2 cellular contexts compared by ENCODE assay signal in the genomic region with DNA sequence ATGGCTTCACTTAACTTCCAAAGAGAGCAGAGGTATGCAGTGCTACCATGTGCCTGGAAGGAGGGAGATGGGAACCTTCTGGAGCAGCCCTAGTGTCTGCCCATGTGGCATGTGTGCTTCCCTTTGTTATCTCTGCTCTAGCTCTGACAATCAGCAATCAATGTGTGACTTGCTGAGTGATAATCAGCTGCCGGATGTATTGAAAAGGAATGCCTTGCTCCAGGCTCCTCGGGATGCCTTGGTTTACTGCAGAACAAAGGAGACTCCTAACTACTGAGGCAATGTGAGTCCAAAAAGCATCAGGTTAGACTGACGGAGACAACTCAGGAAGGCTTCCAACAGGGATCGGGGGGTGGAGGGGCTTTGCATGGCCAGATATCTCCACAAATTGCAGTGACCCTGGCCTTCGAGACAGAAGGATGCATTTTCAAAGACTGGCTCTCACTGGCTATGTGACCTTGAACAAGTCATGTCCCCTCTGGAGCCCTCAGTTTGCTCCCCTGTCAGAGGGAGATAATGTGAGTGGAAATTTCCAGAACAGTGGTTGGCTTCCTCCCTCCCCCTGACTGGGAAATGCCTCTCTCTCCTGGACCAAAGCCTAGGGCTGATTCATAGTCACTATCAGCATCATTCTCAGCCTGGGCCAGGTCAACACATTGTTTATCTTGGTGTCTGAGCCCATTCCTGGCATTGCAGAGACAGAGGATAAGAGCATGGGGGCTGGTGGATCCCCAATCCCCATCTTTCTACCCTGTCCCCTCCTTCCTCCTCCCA.
TF ChIP-seq lines count a peak whose summit lies in the region.

No MANE protein-coding gene starts in this region.

TF ChIP-seq in IMR-90, 13 proteins besides CTCF, POLR2A, EP300 and RAD21:
- TF ChIP-seq, protein P1, sequence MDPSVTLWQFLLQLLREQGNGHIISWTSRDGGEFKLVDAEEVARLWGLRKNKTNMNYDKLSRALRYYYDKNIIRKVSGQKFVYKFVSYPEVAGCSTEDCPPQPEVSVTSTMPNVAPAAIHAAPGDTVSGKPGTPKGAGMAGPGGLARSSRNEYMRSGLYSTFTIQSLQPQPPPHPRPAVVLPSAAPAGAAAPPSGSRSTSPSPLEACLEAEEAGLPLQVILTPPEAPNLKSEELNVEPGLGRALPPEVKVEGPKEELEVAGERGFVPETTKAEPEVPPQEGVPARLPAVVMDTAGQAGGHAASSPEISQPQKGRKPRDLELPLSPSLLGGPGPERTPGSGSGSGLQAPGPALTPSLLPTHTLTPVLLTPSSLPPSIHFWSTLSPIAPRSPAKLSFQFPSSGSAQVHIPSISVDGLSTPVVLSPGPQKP (IDR thresholded peaks at IDR 0.05; ENCODE audit: borderline replicate concordance, low read depth, low read length), result no peak
- peak; percentile 91 for TF ChIP-seq FOS (IDR thresholded peaks at IDR 0.05; ENCODE audit: low read depth, low read length)
- no peak for TF ChIP-seq CHD1 (IDR thresholded peaks at IDR 0.05; ENCODE audit: low read depth, low read length)
- TF ChIP-seq CEBPB (IDR thresholded peaks at IDR 0.05; ENCODE audit: low read depth, low read length), result peak; percentile 37; the same call in 1 of the 2 replicates
- TF ChIP-seq MAZ (IDR thresholded peaks at IDR 0.05; ENCODE audit: borderline replicate concordance, low read depth, low read length), result peak; percentile 80
- no peak for TF ChIP-seq RFX5 (IDR thresholded peaks at IDR 0.05; ENCODE audit: low read depth, low read length)
- TF ChIP-seq NFE2L2 (IDR thresholded peaks at IDR 0.05; ENCODE audit: low read depth, low read length), result peak; percentile 28; the same call in 1 of the 2 replicates
- TF ChIP-seq MXI1 (IDR thresholded peaks at IDR 0.05; ENCODE audit: borderline replicate concordance, low read depth, low read length), result no peak
- TF ChIP-seq MAFK (IDR thresholded peaks at IDR 0.05; ENCODE audit: low read depth, low read length), result no peak
- TF ChIP-seq, protein P2, sequence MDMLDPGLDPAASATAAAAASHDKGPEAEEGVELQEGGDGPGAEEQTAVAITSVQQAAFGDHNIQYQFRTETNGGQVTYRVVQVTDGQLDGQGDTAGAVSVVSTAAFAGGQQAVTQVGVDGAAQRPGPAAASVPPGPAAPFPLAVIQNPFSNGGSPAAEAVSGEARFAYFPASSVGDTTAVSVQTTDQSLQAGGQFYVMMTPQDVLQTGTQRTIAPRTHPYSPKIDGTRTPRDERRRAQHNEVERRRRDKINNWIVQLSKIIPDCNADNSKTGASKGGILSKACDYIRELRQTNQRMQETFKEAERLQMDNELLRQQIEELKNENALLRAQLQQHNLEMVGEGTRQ (IDR thresholded peaks at IDR 0.05; ENCODE audit: low read depth, low read length), result peak; percentile 45; the same call in 1 of the 2 replicates
- TF ChIP-seq RCOR1 (IDR thresholded peaks at IDR 0.05; ENCODE audit: insufficient replicate concordance, low read length), result peak; percentile 90
- TF ChIP-seq BHLHE40 (IDR thresholded peaks at IDR 0.05; ENCODE audit: low read depth, low read length), result peak; percentile 62; the same call in 1 of the 2 replicates
- 0 out of 2 replicates have a peak, but pooled peaks have one; percentile 7 for TF ChIP-seq SMC3 (IDR thresholded peaks at IDR 0.05; ENCODE audit: low read depth, low read length)
TF ChIP-seq in IMR-90: peak in this region for 8.

TF ChIP-seq in H1, 55 proteins besides CTCF, POLR2A, EP300 and RAD21:
- TF ChIP-seq, protein P3, sequence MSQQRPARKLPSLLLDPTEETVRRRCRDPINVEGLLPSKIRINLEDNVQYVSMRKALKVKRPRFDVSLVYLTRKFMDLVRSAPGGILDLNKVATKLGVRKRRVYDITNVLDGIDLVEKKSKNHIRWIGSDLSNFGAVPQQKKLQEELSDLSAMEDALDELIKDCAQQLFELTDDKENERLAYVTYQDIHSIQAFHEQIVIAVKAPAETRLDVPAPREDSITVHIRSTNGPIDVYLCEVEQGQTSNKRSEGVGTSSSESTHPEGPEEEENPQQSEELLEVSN (IDR thresholded peaks at IDR 0.05), result peak; percentile 34; the same call in 1 of the 2 replicates
- no peak for TF ChIP-seq TEAD4 (IDR thresholded peaks at IDR 0.05; ENCODE audit: low read depth, low read length)
- TF ChIP-seq, protein P4, sequence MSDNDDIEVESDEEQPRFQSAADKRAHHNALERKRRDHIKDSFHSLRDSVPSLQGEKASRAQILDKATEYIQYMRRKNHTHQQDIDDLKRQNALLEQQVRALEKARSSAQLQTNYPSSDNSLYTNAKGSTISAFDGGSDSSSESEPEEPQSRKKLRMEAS (IDR thresholded peaks at IDR 0.05), result peak; percentile 54; the same call in 1 of the 2 replicates
